ENCODE assay signal across 25 cellular contexts in genomic region chr5:123505633-123506032, GRCh38. TPM values are rescaled to one million over a fixed set of nuclear protein-coding genes. Genes with fewer than 3 reads are reported as not detected.
DNase-seq lines count a peak whose midpoint lies in the region; ATAC-seq and TF ChIP-seq lines count a peak whose summit lies in the region.
"Had no signal": no experiment of that assay in that cellular context is flagged by ENCODE, and none has a peak within 500 bp of the region (broad histone marks: within the 10 kb centered on the region; RNA-seq: fewer than 3 reads in every experiment).

No MANE protein-coding gene starts in this region.

- no peak for TF ChIP-seq CTCF in left ventricle myocardium inferior (IDR thresholded peaks at IDR 0.05; ENCODE audit: borderline replicate concordance)
- no peak for TF ChIP-seq CTCF in transverse colon (IDR thresholded peaks at IDR 0.05)

- DNase-seq in left ventricle myocardium superior (no peak), left ventricle myocardium inferior (no peak), NCI-H1694 treated with DMSO at 0.1 percent for 48 hours (lab: John Stamatoyannopoulos, UW) (peak; percentile 47), left lobe of liver (ENCODE audit: low spot score) (peak; percentile 77), transverse colon (peak; percentile 31), HUDEP-2 (lab: John Stamatoyannopoulos, UW; ENCODE audit: unreplicated experiment in 76 of 76) (no peak), NCI-H2196 treated with DMSO at 0.1 percent for 48 hours (lab: John Stamatoyannopoulos, UW; ENCODE audit: unreplicated experiment) (no peak)
- DNase-seq: activated CD4-positive, alpha-beta T cell treated with anti-CD3 and anti-CD28 coated beads for 1 hour; activated CD8-positive, alpha-beta T cell treated with anti-CD3 and anti-CD28 coated beads for 36 hours; cortex of kidney; effector memory CD8-positive, alpha-beta T cell; erythroblast; heart left ventricle; kidney; NCI-H1048; NCI-H2081 treated with DMSO at 0.1 percent for 48 hours; NCI-H526; sigmoid colon; stimulated activated naive B cell treated with anti-CD40 and anti-IgM and Interleukin-4, amounts not matched to agents 10 μg/mL and 1 μg/mL and 100 μg/mL, for 72 hours had no signal

- no peaks in the 10 kb centered on the region for H3K36me3 ChIP-seq in left ventricle myocardium inferior
- H3K36me3 ChIP-seq in transverse colon = no peaks in the 10 kb centered on the region
- H3K36me3 ChIP-seq: heart left ventricle, neutrophil, sigmoid colon, suprapubic skin had no signal

- TF ChIP-seq EP300 in transverse colon (IDR thresholded peaks at IDR 0.05; ENCODE audit: low read depth) = no peak

- ATAC-seq in left ventricle myocardium superior (peak; percentile 63), left lobe of liver (peak; percentile 98)
- ATAC-seq: activated CD8-positive, alpha-beta T cell treated with anti-CD3 and anti-CD28 coated beads for 36 hours; activated T-helper 17 cell treated with anti-CD3 and anti-CD28 coated beads, Interleukin-2, amount 50 U/mL, for 72 hours; effector memory CD8-positive, alpha-beta T cell; SK-N-SH treated with all-trans-retinoic acid at 6 μM for 48 hours; stimulated activated naive B cell treated with anti-CD40 and anti-IgM and Interleukin-4, amounts not matched to agents 10 μg/mL and 1 μg/mL and 100 μg/mL, for 72 hours had no signal

- H3K9me3 ChIP-seq in left ventricle myocardium inferior (replicated peaks) = no peaks in the 10 kb centered on the region
- no peaks in the 10 kb centered on the region for H3K9me3 ChIP-seq in transverse colon
- H3K9me3 ChIP-seq: heart left ventricle, neutrophil, sigmoid colon, suprapubic skin had no signal

- H3K4me3 ChIP-seq in left ventricle myocardium inferior (no peak overlapping the region), transverse colon (no peak overlapping the region)
- H3K4me3 ChIP-seq: heart left ventricle, sigmoid colon, suprapubic skin had no signal

- 40 to 42% methylated on average over 1 to 2 of the region's 2 CpGs for WGBS in transverse colon (ENCODE audit: low coverage in 1 of 2), 2 donors

- in situ Hi-C loops in transverse colon (cut with MboI; ENCODE audit: low pct_ligation_motif_present in 1 of 4, low pct_unique_long_range_greater_than_20kb in 1 of 4, low sequenced_read_pairs in 3 of 4) = no loop called here

- no peak overlapping the region for H3K27ac ChIP-seq in left ventricle myocardium inferior (replicated peaks)
- peak overlapping the region in 3 of 4 donors; percentile 31 to 44 (median 35) for H3K27ac ChIP-seq in transverse colon
- H3K27ac ChIP-seq: C4-2B, heart left ventricle, HL-60, neutrophil, sigmoid colon, suprapubic skin had no signal

- H3K4me1 ChIP-seq in left ventricle myocardium inferior = no peaks in the 10 kb centered on the region
- H3K4me1 ChIP-seq in transverse colon = peaks cover 0 to 38% (median 13%) of the 10 kb centered on the region in 4 donors
- H3K4me1 ChIP-seq: heart left ventricle, sigmoid colon, suprapubic skin had no signal

- intact Hi-C loops in left ventricle myocardium superior (cut with micrococcal nuclease) = no loop called here
- intact Hi-C loops in left ventricle myocardium inferior (cut with micrococcal nuclease) = no loop called here
- intact Hi-C loops in transverse colon (cut with DNase I; ENCODE audit: low total_unique reads) = no loop called here

- no peak for TF ChIP-seq POLR2A in transverse colon (IDR thresholded peaks at IDR 0.05)

- H3K27me3 ChIP-seq in left ventricle myocardium inferior (ENCODE audit: low read depth) (no peaks in the 10 kb centered on the region), transverse colon (no peaks in the 10 kb centered on the region)
- H3K27me3 ChIP-seq: heart left ventricle, neutrophil, sigmoid colon, suprapubic skin had no signal

RNA-seq across cellular contexts. Expression of gene CSNK1G3, which starts 6.3 kb away (rescaled TPM):
- total RNA-seq in left ventricle myocardium superior (21.2 TPM), left ventricle myocardium inferior (27.6 TPM), left lobe of liver (17.2 TPM), transverse colon (10 to 100 TPM; 31.8 to 84.0 (median 55.9) TPM)

Comparison
In these comparisons a context has a peak if more than half of its experiments do, and no peak if none do; other contexts are left out.
1. DNase-seq: peak in NCI-H1694 treated with DMSO at 0.1 percent for 48 hours (single experiment), left lobe of liver (single experiment) and transverse colon (single experiment); none in left ventricle myocardium superior (single experiment), left ventricle myocardium inferior (single experiment), HUDEP-2 (0 of 76) and NCI-H2196 treated with DMSO at 0.1 percent for 48 hours (single experiment).